ENCODE assay signal across 1 cellular context in the genomic region with DNA sequence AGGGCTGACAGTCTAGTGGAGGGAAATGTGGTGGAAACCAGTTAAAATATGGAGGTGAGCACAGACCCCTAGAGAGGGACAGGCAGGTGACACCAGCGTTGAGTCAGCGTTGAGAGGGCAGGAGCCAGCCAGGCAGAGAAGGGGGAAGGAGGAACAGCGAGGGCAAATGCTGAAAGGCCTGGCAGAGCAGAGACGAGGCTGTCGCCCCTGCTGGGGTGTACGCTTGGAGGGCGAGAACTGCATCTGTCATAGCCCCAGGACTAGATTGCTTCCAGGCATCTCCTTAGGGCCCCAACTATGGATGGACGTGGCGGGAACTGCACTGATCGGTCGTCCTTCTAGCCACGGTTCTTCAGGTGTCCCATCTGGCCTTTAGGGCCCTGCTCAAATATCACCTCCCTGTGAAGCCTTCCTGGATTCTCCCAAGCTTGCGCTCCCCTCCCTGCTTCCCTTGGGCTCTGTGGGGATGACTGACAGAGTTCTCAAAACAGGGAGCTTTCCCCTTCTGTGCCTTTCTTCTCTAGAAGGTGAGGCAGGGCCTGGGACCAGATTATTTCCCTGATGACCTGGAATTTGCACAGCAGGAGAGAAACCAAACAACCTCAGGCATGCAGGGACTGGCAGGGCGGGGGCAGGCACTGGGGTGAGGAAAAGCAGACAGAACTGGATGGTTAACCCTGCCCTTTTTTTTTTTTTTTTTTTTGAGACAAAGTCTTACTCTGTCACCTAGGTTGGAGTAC.
TF ChIP-seq lines count a peak whose summit lies in the region.

No MANE protein-coding gene starts in this region.

TF ChIP-seq in H1, 55 proteins besides CTCF, POLR2A, EP300 and RAD21:
- TF ChIP-seq RNF2 (IDR thresholded peaks at IDR 0.05; ENCODE audit: borderline replicate concordance, low read depth, low read length, missing control alignments, poor library complexity, severe bottlenecking): no peak
- no peak for TF ChIP-seq ZNF274 (IDR thresholded peaks at IDR 0.05; ENCODE audit: borderline replicate concordance, extremely low read depth, low read length)
- no peak for TF ChIP-seq YY1 (IDR thresholded peaks at IDR 0.05; ENCODE audit: low read depth, low read length)
- TF ChIP-seq, protein P1, sequence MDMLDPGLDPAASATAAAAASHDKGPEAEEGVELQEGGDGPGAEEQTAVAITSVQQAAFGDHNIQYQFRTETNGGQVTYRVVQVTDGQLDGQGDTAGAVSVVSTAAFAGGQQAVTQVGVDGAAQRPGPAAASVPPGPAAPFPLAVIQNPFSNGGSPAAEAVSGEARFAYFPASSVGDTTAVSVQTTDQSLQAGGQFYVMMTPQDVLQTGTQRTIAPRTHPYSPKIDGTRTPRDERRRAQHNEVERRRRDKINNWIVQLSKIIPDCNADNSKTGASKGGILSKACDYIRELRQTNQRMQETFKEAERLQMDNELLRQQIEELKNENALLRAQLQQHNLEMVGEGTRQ (IDR thresholded peaks at IDR 0.05; ENCODE audit: low read length): no peak
- TF ChIP-seq SP1 (IDR thresholded peaks at IDR 0.05; ENCODE audit: low read depth, low read length): peak; percentile 54; the same call in 1 of the 2 replicates
- TF ChIP-seq CBX5 (IDR thresholded peaks at IDR 0.05; ENCODE audit: low read depth, low read length): no peak
- TF ChIP-seq TAF1 (IDR thresholded peaks at IDR 0.05; ENCODE audit: low read depth, low read length): peak; percentile 23; the same call in 1 of the 2 replicates
- no peak for TF ChIP-seq CREB1 (IDR thresholded peaks at IDR 0.05)
- TF ChIP-seq TEAD4 (IDR thresholded peaks at IDR 0.05; ENCODE audit: low read depth, low read length): peak; percentile 70; the same call in 1 of the 2 replicates
- no peak for TF ChIP-seq SP2 (IDR thresholded peaks at IDR 0.05; ENCODE audit: low read length)
- TF ChIP-seq CHD2 (IDR thresholded peaks at IDR 0.05; ENCODE audit: low read length): no peak
- TF ChIP-seq SAP30 (IDR thresholded peaks at IDR 0.05; ENCODE audit: insufficient read depth, insufficient replicate concordance, low read length): no peak
- TF ChIP-seq RXRA (IDR thresholded peaks at IDR 0.05; ENCODE audit: insufficient read depth, low read depth, low read length): no peak
- no peak for TF ChIP-seq KDM1A (IDR thresholded peaks at IDR 0.05; ENCODE audit: borderline replicate concordance, low read length)
- no peak for TF ChIP-seq NRF1 (IDR thresholded peaks at IDR 0.05; ENCODE audit: low read depth, low read length)
- TF ChIP-seq, protein P2, sequence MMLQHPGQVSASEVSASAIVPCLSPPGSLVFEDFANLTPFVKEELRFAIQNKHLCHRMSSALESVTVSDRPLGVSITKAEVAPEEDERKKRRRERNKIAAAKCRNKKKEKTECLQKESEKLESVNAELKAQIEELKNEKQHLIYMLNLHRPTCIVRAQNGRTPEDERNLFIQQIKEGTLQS (IDR thresholded peaks at IDR 0.05; ENCODE audit: insufficient read depth, low read depth, low read length): no peak
- no peak for TF ChIP-seq POLR2AphosphoS5 (IDR thresholded peaks at IDR 0.05; ENCODE audit: low read depth, low read length)
